13 cellular contexts compared by ENCODE assay signal in genomic region chr13:105846923-105847322, GRCh38.
"Had no signal": no experiment of that assay in that cellular context is flagged by ENCODE, and none has a peak within 500 bp of the region (broad histone marks: within the 10 kb centered on the region; RNA-seq: fewer than 3 reads in every experiment).

No MANE protein-coding gene starts in this region.

- H3K27ac Mint-ChIP-seq: IgD-negative memory B cell had no signal

- H3K4me3 ChIP-seq: K562 had no signal

- H3K4me1 Mint-ChIP-seq: IgD-negative memory B cell had no signal

- H3K4me3 Mint-ChIP-seq: IgD-negative memory B cell had no signal

- H3K27me3 Mint-ChIP-seq: IgD-negative memory B cell had no signal

- ATAC-seq: K562 had no signal

- H3K27ac ChIP-seq: HL-60, KMS-11, RWPE1 had no signal

- H3K36me3 Mint-ChIP-seq: IgD-negative memory B cell had no signal

- DNase-seq: Kasumi-1, MM.1S, NCI-H1436, NCI-H187, NCI-H226, NCI-H510A, NCI-H524 treated with DMSO at 0.1 percent for 48 hours, NCI-H774 had no signal
